ENCODE assay signal across 18 cellular contexts in the genomic region with DNA sequence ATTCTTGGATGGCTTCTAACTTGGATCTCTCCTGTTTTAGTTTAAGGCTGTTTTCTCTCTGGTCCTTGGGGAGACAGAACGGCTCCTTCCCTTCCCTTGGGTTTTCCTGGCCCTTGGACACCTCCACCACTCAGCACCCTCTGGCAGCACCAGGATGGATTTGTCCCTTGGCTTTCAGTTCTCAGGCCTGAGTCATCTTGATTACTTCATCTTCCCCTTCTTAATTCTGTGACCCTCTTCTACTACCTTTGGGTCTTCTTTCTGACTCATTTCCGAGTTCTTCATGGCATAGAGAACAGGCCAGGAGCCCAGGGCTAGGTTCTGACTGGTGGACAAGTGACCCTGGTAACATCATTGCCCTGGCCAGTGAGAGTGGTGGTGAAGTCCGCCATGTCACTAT. TPM values are rescaled to one million over a fixed set of nuclear protein-coding genes. Genes with fewer than 3 reads are reported as not detected.
DNase-seq lines count a peak whose midpoint lies in the region; ATAC-seq, FAIRE-seq and TF ChIP-seq lines count a peak whose summit lies in the region.
"Had no signal": no experiment of that assay in that cellular context is flagged by ENCODE, and none has a peak within 500 bp of the region (broad histone marks: within the 10 kb centered on the region; RNA-seq: fewer than 3 reads in every experiment).

No MANE protein-coding gene starts in this region.

- no peak overlapping the region for H2AFZ ChIP-seq in IMR-90 (replicated peaks; ENCODE audit: low read length, poor library complexity)
- no peak overlapping the region for H2AFZ ChIP-seq in astrocyte (ENCODE audit: low read depth, low read length)

- no peak overlapping the region for H3K4ac ChIP-seq in IMR-90 (ENCODE audit: low read depth, low read length)

- in situ Hi-C loops in IMR-90 (cut with MboI; ENCODE audit: low sequenced_read_pairs) = no loop called here

- H3K14ac ChIP-seq in IMR-90 (replicated peaks; ENCODE audit: low read depth, low read length) = no peak overlapping the region

- H3K9ac ChIP-seq in IMR-90 (ENCODE audit: low read depth, low read length) = no peak overlapping the region
- H3K9ac ChIP-seq in astrocyte (ENCODE audit: low read length) = no peak overlapping the region

- H3K36me3 Mint-ChIP-seq in astrocyte (ENCODE audit: low read depth, unreplicated experiment) = peaks cover 44% of the 10 kb centered on the region
- H3K36me3 Mint-ChIP-seq: CD4-positive, CD25-positive, alpha-beta regulatory T cell; stimulated activated naive B cell treated with anti-CD40 and anti-IgM and Interleukin-4, amounts not matched to agents 10 μg/mL and 1 μg/mL and 100 μg/mL, for 72 hours had no signal

- H3K56ac ChIP-seq in IMR-90 (ENCODE audit: extremely low read depth, insufficient read depth, low read length) = no peak overlapping the region

- TF ChIP-seq CTCF in IMR-90 (conservative IDR thresholded peaks at IDR 0.05; ENCODE audit: low read depth, low read length) (no peak), astrocyte (IDR thresholded peaks at IDR 0.05; ENCODE audit: insufficient read depth, low read depth, low read length) (no peak), gastroesophageal sphincter (IDR thresholded peaks at IDR 0.05) (no peak)

- H3K79me2 ChIP-seq in astrocyte (ENCODE audit: insufficient read depth, low read length) = peaks cover 63% of the 10 kb centered on the region

- H2AK9ac ChIP-seq in IMR-90 (replicated peaks; ENCODE audit: low read depth, low read length, poor library complexity) = no peak overlapping the region

- dilution Hi-C loops in IMR-90 (cut with HindIII; ENCODE audit: low sequenced_read_pairs, unreplicated experiment) = no loop called here

- no peak for TF ChIP-seq POLR2A in IMR-90 (IDR thresholded peaks at IDR 0.05; ENCODE audit: low read depth, low read length)
- TF ChIP-seq POLR2A in gastroesophageal sphincter (IDR thresholded peaks at IDR 0.05) = no peak

- H3K18ac ChIP-seq in IMR-90 (ENCODE audit: low read depth, low read length) = peak overlapping the region; percentile 68; the same call in 1 of the 2 replicates

- peaks cover 4% of the 10 kb centered on the region for H3K9me1 ChIP-seq in IMR-90 (ENCODE audit: insufficient read depth, low read length)

- H3K23ac ChIP-seq in IMR-90 (ENCODE audit: low read depth, low read length) = no peak overlapping the region

- peaks cover 2% of the 10 kb centered on the region for H3K9me3 Mint-ChIP-seq in astrocyte (ENCODE audit: unreplicated experiment)

- H3K9me3 ChIP-seq in IMR-90 (ENCODE audit: control insufficient read depth, insufficient read depth, low read length) (no peaks in the 10 kb centered on the region), astrocyte (ENCODE audit: insufficient read depth, low read depth, low read length) (no peaks in the 10 kb centered on the region), gastroesophageal sphincter (no peaks in the 10 kb centered on the region), aorta (ENCODE audit: control insufficient read depth, low read length) (no peaks in the 10 kb centered on the region)
- H3K9me3 ChIP-seq: right lobe of liver had no signal

- H3K4me3 Mint-ChIP-seq in astrocyte (ENCODE audit: unreplicated experiment) = no peak overlapping the region
- H3K4me3 Mint-ChIP-seq: CD4-positive, CD25-positive, alpha-beta regulatory T cell; stimulated activated naive B cell treated with anti-CD40 and anti-IgM and Interleukin-4, amounts not matched to agents 10 μg/mL and 1 μg/mL and 100 μg/mL, for 72 hours had no signal

- WGBS in IMR-90 (ENCODE audit: extremely low coverage in 2 of 2, insufficient read length in 1 of 2), 2 experiments = no CpG with 5 or more reads among the region's 3 CpGs
- 47 to 51% methylated on average over 2 to 3 of the region's 3 CpGs for WGBS in gastroesophageal sphincter (ENCODE audit: low coverage in 1 of 2), 2 donors
- WGBS in aorta, 2 donors = 36 to 39% methylated on average over 3 of the region's 3 CpGs

- no peak overlapping the region for H2AK5ac ChIP-seq in IMR-90 (ENCODE audit: low read depth, low read length)

- peaks cover 69% of the 10 kb centered on the region for H3K4me1 Mint-ChIP-seq in astrocyte (ENCODE audit: low read depth, unreplicated experiment)
- H3K4me1 Mint-ChIP-seq: CD4-positive, CD25-positive, alpha-beta regulatory T cell had no signal

- H3K27me3 ChIP-seq in IMR-90 (ENCODE audit: control insufficient read depth, insufficient read depth, low read length) = peaks cover 1% of the 10 kb centered on the region; the same call in 1 of the 2 replicates
- H3K27me3 ChIP-seq in astrocyte (ENCODE audit: insufficient read depth, low read length) = no peaks in the 10 kb centered on the region
- no peaks in the 10 kb centered on the region for H3K27me3 ChIP-seq in gastroesophageal sphincter
- H3K27me3 ChIP-seq in aorta (ENCODE audit: control insufficient read depth in 1 of 2, insufficient read depth in 2 of 2, low read length in 1 of 2) = no peaks in the 10 kb centered on the region
- H3K27me3 ChIP-seq: right lobe of liver had no signal

- no peak overlapping the region for H4K8ac ChIP-seq in IMR-90 (ENCODE audit: low read depth in 2 of 2, low read length in 2 of 2)

- intact Hi-C loops in IMR-90 (cut with micrococcal nuclease) = no loop called here
- intact Hi-C loops in aorta (cut with DNase I) = no loop called here

- H2BK5ac ChIP-seq in IMR-90 (ENCODE audit: low read depth, low read length, poor library complexity, severe bottlenecking) = no peak overlapping the region

- H3K4me1 ChIP-seq in IMR-90 (ENCODE audit: control insufficient read depth, insufficient read depth, low read length) = peaks cover 25% of the 10 kb centered on the region; the same call in 1 of the 2 replicates
- H3K4me1 ChIP-seq in astrocyte (ENCODE audit: insufficient read depth, low read length) = peaks cover 19% of the 10 kb centered on the region
- peaks cover 6 to 94% (median 18%) of the 10 kb centered on the region in 3 donors for H3K4me1 ChIP-seq in gastroesophageal sphincter
- peaks cover 9 to 11% of the 10 kb centered on the region in 2 donors for H3K4me1 ChIP-seq in aorta (ENCODE audit: control insufficient read depth in 1 of 2, insufficient read depth in 2 of 2, low read length in 2 of 2)

- POLR2A ChIA-PET in IMR-90 (lab: Charles Lee; ENCODE audit: unreplicated experiment) = no interaction called here

- BruUV-seq in IMR-90 (replicated peaks; lab: Mats Ljungman, UMichigan) = no TSS peak

- no peaks in the 10 kb centered on the region for H3K27me3 Mint-ChIP-seq in astrocyte (ENCODE audit: low read depth, unreplicated experiment)

- no peak overlapping the region for H4K91ac ChIP-seq in IMR-90 (ENCODE audit: insufficient read depth, low read depth, low read length)

- H3K4me2 ChIP-seq in IMR-90 (ENCODE audit: low read depth, low read length) = no peak overlapping the region
- peak overlapping the region; percentile 49 for H3K4me2 ChIP-seq in astrocyte (ENCODE audit: low read length)

- H2BK20ac ChIP-seq in IMR-90 (ENCODE audit: low read depth, low read length) = no peak overlapping the region

- no peak overlapping the region for H3K27ac Mint-ChIP-seq in astrocyte (ENCODE audit: unreplicated experiment)
- H3K27ac Mint-ChIP-seq: stimulated activated naive B cell treated with anti-CD40 and anti-IgM and Interleukin-4, amounts not matched to agents 10 μg/mL and 1 μg/mL and 100 μg/mL, for 72 hours had no signal

- H2BK120ac ChIP-seq in IMR-90 (ENCODE audit: low read depth, low read length) = no peak overlapping the region

- ATAC-seq in IMR-90 (ENCODE audit: low read depth) = no peak
- peak; percentile 78 for ATAC-seq in gastroesophageal sphincter
- peak; percentile 63 for ATAC-seq in aorta (ENCODE audit: low FRiP score)
- ATAC-seq: Panc1; right lobe of liver; stimulated activated naive B cell treated with anti-CD40 and anti-IgM and Interleukin-4, amounts not matched to agents 10 μg/mL and 1 μg/mL and 100 μg/mL, for 72 hours had no signal

- no peak for TF ChIP-seq EP300 in gastroesophageal sphincter (IDR thresholded peaks at IDR 0.05)

- no peak overlapping the region for H2BK15ac ChIP-seq in IMR-90 (ENCODE audit: low read depth, low read length)

- H3K36me3 ChIP-seq in IMR-90 (ENCODE audit: control insufficient read depth, insufficient read depth, low read length) = no peaks in the 10 kb centered on the region
- no peaks in the 10 kb centered on the region for H3K36me3 ChIP-seq in astrocyte (ENCODE audit: insufficient read depth, low read length)
- H3K36me3 ChIP-seq in gastroesophageal sphincter = no peaks in the 10 kb centered on the region
- H3K36me3 ChIP-seq in aorta (ENCODE audit: control insufficient read depth in 1 of 2, insufficient read depth in 2 of 2, low read length in 1 of 2) = peaks cover 0 to 3% of the 10 kb centered on the region in 2 donors

- peak; percentile 68 for DNase-seq in IMR-90
- peak; percentile 73 for DNase-seq in astrocyte (ENCODE audit: low read depth)
- DNase-seq in aorta = no peak
- no peak for DNase-seq in D341Med (ENCODE audit: low spot score)
- no peak for DNase-seq in substantia nigra (lab: John Stamatoyannopoulos, UW)
- DNase-seq in stimulated activated CD4-positive, alpha-beta T cell treated with anti-CD3 and anti-CD28 coated beads, Interleukin-2, amount 100 ng/mL, for 24 hours = no peak
- DNase-seq: activated effector memory CD4-positive, alpha-beta T cell treated with anti-CD3 and anti-CD28 coated beads, Interleukin-2, amount 50 U/mL, for 16 hours; CD4-positive, CD25-positive, alpha-beta regulatory T cell; effector CD4-positive, alpha-beta T cell; NCI-H2029; NCI-H69; right lobe of liver; stimulated activated naive B cell treated with anti-CD40 and anti-IgM and Interleukin-4, amounts not matched to agents 10 μg/mL and 1 μg/mL and 100 μg/mL, for 72 hours; T-helper 1 cell had no signal

- FAIRE-seq in astrocyte (lab: Jason Lieb, UNC) = peak; percentile 37
- FAIRE-seq: urothelium cell line had no signal

- CTCF ChIA-PET in IMR-90 (lab: Yijun Ruan, JAX) = no interaction called here

- peak overlapping the region; percentile 36; the same call in 1 of the 2 replicates for H4K5ac ChIP-seq in IMR-90 (ENCODE audit: low read depth, low read length)

- no peaks in the 10 kb centered on the region for H3K79me1 ChIP-seq in IMR-90 (ENCODE audit: low read depth in 1 of 2, low read length in 2 of 2)

- no peak overlapping the region for H3K4me3 ChIP-seq in IMR-90 (ENCODE audit: insufficient read depth, low read depth, low read length)
- H3K4me3 ChIP-seq in astrocyte (ENCODE audit: insufficient read depth, low read depth, low read length) = no peak overlapping the region
- H3K4me3 ChIP-seq in gastroesophageal sphincter = no peak overlapping the region
- H3K4me3 ChIP-seq in aorta (ENCODE audit: low read length in 2 of 2) = no peak overlapping the region
- H3K4me3 ChIP-seq: right lobe of liver had no signal

- TF ChIP-seq RAD21 in IMR-90 (IDR thresholded peaks at IDR 0.05; ENCODE audit: low read length) = no peak

- H4K20me1 ChIP-seq in IMR-90 (ENCODE audit: insufficient read depth, low read length) (no peaks in the 10 kb centered on the region), astrocyte (ENCODE audit: insufficient read depth, low read length) (peaks cover 17% of the 10 kb centered on the region)

- no peak overlapping the region for H3K27ac ChIP-seq in IMR-90 (ENCODE audit: insufficient read depth, low read length)
- no peak overlapping the region for H3K27ac ChIP-seq in astrocyte (ENCODE audit: low read depth, low read length)
- peak overlapping the region; percentile 52 to 70 (median 69) for H3K27ac ChIP-seq in gastroesophageal sphincter
- H3K27ac ChIP-seq in aorta (ENCODE audit: low read depth in 1 of 2, low read length in 2 of 2) = peak overlapping the region in 1 of 2 donors; percentile 87
- H3K27ac ChIP-seq in substantia nigra (ENCODE audit: low read depth, low read length, poor library complexity, severe bottlenecking) = no peak overlapping the region
- H3K27ac ChIP-seq: right lobe of liver had no signal

RNA-seq across cellular contexts. Expression of gene IGFBP2, which starts 14.9 kb away (rescaled TPM):
- total RNA-seq in IMR-90 (2012; rRNA removed) (33.5 and 36.7 TPM in 2 replicates), astrocyte (944 and 1,071 TPM in 2 replicates), gastroesophageal sphincter (100 to 1,000 TPM; 137 to 449 (median 301) TPM), aorta (100 to 1,000 TPM; 657 to 663 TPM)
- polyA plus RNA-seq in IMR-90 (2012; rRNA removed) (236 and 257 TPM in 2 replicates), aorta (1,000 to 10,000 TPM in 1 of 2 donors, 100 to 1,000 TPM in 1; 869 to 1,436 TPM)
- 205 and 355 TPM in 2 replicates for polyA plus RNA-seq in IMR-90 (2012; cell fraction: cytosol; rRNA removed)
- polyA plus RNA-seq in IMR-90 (2012; cell fraction: nucleus; rRNA removed; ENCODE audit: low replicate concordance) = 73.3 and 119 TPM in 2 replicates
- total RNA-seq: CD4-positive, CD25-positive, alpha-beta regulatory T cell had no signal
- polyA plus RNA-seq: CD4-positive, CD25-positive, alpha-beta regulatory T cell had no signal

RNA-seq across cellular contexts. Expression of gene IGFBP5, which starts 47.2 kb away (rescaled TPM):
- 392 and 433 TPM in 2 replicates for total RNA-seq in IMR-90 (2012; rRNA removed)
- polyA plus RNA-seq in IMR-90 (2012; rRNA removed) = 1,339 and 1,767 TPM in 2 replicates
- polyA plus RNA-seq in IMR-90 (2012; cell fraction: cytosol; rRNA removed) = 847 and 1,056 TPM in 2 replicates
- polyA plus RNA-seq in IMR-90 (2012; cell fraction: nucleus; rRNA removed; ENCODE audit: low replicate concordance) = 732 and 841 TPM in 2 replicates
- 422 and 452 TPM in 2 replicates for total RNA-seq in astrocyte
- total RNA-seq in gastroesophageal sphincter = 1,000 to 10,000 TPM in 1 of 4 donors, 100 to 1,000 TPM in 3; 313 to 1,402 (median 682) TPM
- total RNA-seq in aorta = 1,000 to 10,000 TPM in 1 of 2 donors, 100 to 1,000 TPM in 1; 808 to 1,222 TPM
- polyA plus RNA-seq in aorta = 100 to 1,000 TPM; 123 to 385 TPM
- total RNA-seq: activated CD8-positive, alpha-beta memory T cell treated with anti-CD3 and anti-CD28 coated beads for 36 hours had no signal
- polyA plus RNA-seq: CD4-positive, CD25-positive, alpha-beta regulatory T cell had no signal

Comparison
In these comparisons a context has a peak if more than half of its experiments do, and no peak if none do; other contexts are left out.
1. DNase-seq: peak in IMR-90 (single experiment) and astrocyte (single experiment); none in aorta (0 of 2), D341Med (single experiment), substantia nigra (0 of 49) and stimulated activated CD4-positive, alpha-beta T cell treated with anti-CD3 and anti-CD28 coated beads, Interleukin-2, amount 100 ng/mL, for 24 hours (0 of 2).
2. H3K27ac ChIP-seq: peak in gastroesophageal sphincter (4 of 4); none in IMR-90 (single experiment), astrocyte (single experiment) and substantia nigra (single experiment).